ENCODE assay signal across 23 cellular contexts in genomic region chr14:49796025-49796424, GRCh38. TPM values are rescaled to one million over a fixed set of nuclear protein-coding genes. Genes with fewer than 3 reads are reported as not detected.
A peak's percentile ranks its signal among the peaks of the same experiment; 100 is the strongest.
DNase-seq lines count a peak whose midpoint lies in the region; ATAC-seq and TF ChIP-seq lines count a peak whose summit lies in the region.
"Had no signal": no experiment of that assay in that cellular context is flagged by ENCODE, and none has a peak within 500 bp of the region (broad histone marks: within the 10 kb centered on the region; RNA-seq: fewer than 3 reads in every experiment).

No MANE protein-coding gene starts in this region.

- H3K4me1 Mint-ChIP-seq in stimulated activated naive CD8-positive, alpha-beta T cell treated with anti-CD3 and anti-CD28 coated beads, Interleukin-15, Interleukin-2, amounts not matched to agents 100 ng/mL and 50 ng/mL, for 24 hours (ENCODE audit: low read depth) = no peaks in the 10 kb centered on the region
- no peaks in the 10 kb centered on the region for H3K4me1 Mint-ChIP-seq in stimulated activated naive CD8-positive, alpha-beta T cell treated with anti-CD3 and anti-CD28 coated beads, Interleukin-15, amount 100 ng/mL, for 72 hours
- no peaks in the 10 kb centered on the region for H3K4me1 Mint-ChIP-seq in activated naive CD8-positive, alpha-beta T cell treated with anti-CD3 and anti-CD28 coated beads, Interleukin-2, amount 50 U/mL, for 24 hours
- peaks cover 5% of the 10 kb centered on the region for H3K4me1 Mint-ChIP-seq in stimulated activated effector memory CD8-positive, alpha-beta T cell treated with anti-CD3 and anti-CD28 coated beads, Interleukin-12 subunit alpha, Interleukin-12 subunit beta, amount 100 ng/mL, for 72 hours
- no peaks in the 10 kb centered on the region for H3K4me1 Mint-ChIP-seq in WTC11
- H3K4me1 Mint-ChIP-seq: activated naive CD8-positive, alpha-beta T cell treated with anti-CD3 and anti-CD28 coated beads, Interleukin-2, amount 10 ng/mL, durations not matched to agents 7 days and 5 days; mesothelial cell of epicardium had no signal

- peaks cover 86% of the 10 kb centered on the region for H3K36me3 Mint-ChIP-seq in stimulated activated naive CD8-positive, alpha-beta T cell treated with anti-CD3 and anti-CD28 coated beads, Interleukin-15, Interleukin-2, amounts not matched to agents 100 ng/mL and 50 ng/mL, for 24 hours (ENCODE audit: low read depth)
- peaks cover 58% of the 10 kb centered on the region for H3K36me3 Mint-ChIP-seq in activated naive CD8-positive, alpha-beta T cell treated with anti-CD3 and anti-CD28 coated beads, Interleukin-2, amount 50 U/mL, for 24 hours (ENCODE audit: low read depth)
- H3K36me3 Mint-ChIP-seq in stimulated activated effector memory CD8-positive, alpha-beta T cell treated with anti-CD3 and anti-CD28 coated beads, Interleukin-12 subunit alpha, Interleukin-12 subunit beta, amount 100 ng/mL, for 72 hours = peaks cover 100% of the 10 kb centered on the region
- H3K36me3 Mint-ChIP-seq in WTC11 = peaks cover 74% of the 10 kb centered on the region

- peak overlapping the region; percentile 8 for H3K27ac Mint-ChIP-seq in stimulated activated naive CD8-positive, alpha-beta T cell treated with anti-CD3 and anti-CD28 coated beads, Interleukin-15, Interleukin-2, amounts not matched to agents 100 ng/mL and 50 ng/mL, for 24 hours
- no peak overlapping the region for H3K27ac Mint-ChIP-seq in stimulated activated naive CD8-positive, alpha-beta T cell treated with anti-CD3 and anti-CD28 coated beads, Interleukin-15, amount 100 ng/mL, for 72 hours
- H3K27ac Mint-ChIP-seq in activated naive CD8-positive, alpha-beta T cell treated with anti-CD3 and anti-CD28 coated beads, Interleukin-2, amount 50 U/mL, for 24 hours = peak overlapping the region; percentile 23
- H3K27ac Mint-ChIP-seq in stimulated activated effector memory CD8-positive, alpha-beta T cell treated with anti-CD3 and anti-CD28 coated beads, Interleukin-12 subunit alpha, Interleukin-12 subunit beta, amount 100 ng/mL, for 72 hours = peak overlapping the region; percentile 52
- H3K27ac Mint-ChIP-seq in WTC11 = no peak overlapping the region
- H3K27ac Mint-ChIP-seq: mesothelial cell of epicardium had no signal

- no peak for ATAC-seq in stimulated activated naive CD8-positive, alpha-beta T cell treated with anti-CD3 and anti-CD28 coated beads, Interleukin-15, amount 100 ng/mL, for 72 hours
- no peak for ATAC-seq in activated naive CD8-positive, alpha-beta T cell treated with anti-CD3 and anti-CD28 coated beads, Interleukin-2, amount 50 U/mL, for 24 hours
- ATAC-seq in stimulated activated effector memory CD8-positive, alpha-beta T cell treated with anti-CD3 and anti-CD28 coated beads, Interleukin-12 subunit alpha, Interleukin-12 subunit beta, amount 100 ng/mL, for 72 hours = no peak
- ATAC-seq in WTC11 = no peak
- ATAC-seq: GM12878, left lung had no signal

- H3K4me3 Mint-ChIP-seq in stimulated activated naive CD8-positive, alpha-beta T cell treated with anti-CD3 and anti-CD28 coated beads, Interleukin-15, Interleukin-2, amounts not matched to agents 100 ng/mL and 50 ng/mL, for 24 hours = no peak overlapping the region
- no peak overlapping the region for H3K4me3 Mint-ChIP-seq in stimulated activated naive CD8-positive, alpha-beta T cell treated with anti-CD3 and anti-CD28 coated beads, Interleukin-15, amount 100 ng/mL, for 72 hours
- no peak overlapping the region for H3K4me3 Mint-ChIP-seq in activated naive CD8-positive, alpha-beta T cell treated with anti-CD3 and anti-CD28 coated beads, Interleukin-2, amount 50 U/mL, for 24 hours
- no peak overlapping the region for H3K4me3 Mint-ChIP-seq in stimulated activated effector memory CD8-positive, alpha-beta T cell treated with anti-CD3 and anti-CD28 coated beads, Interleukin-12 subunit alpha, Interleukin-12 subunit beta, amount 100 ng/mL, for 72 hours
- H3K4me3 Mint-ChIP-seq in WTC11 = no peak overlapping the region
- H3K4me3 Mint-ChIP-seq: activated naive CD8-positive, alpha-beta T cell treated with anti-CD3 and anti-CD28 coated beads, Interleukin-2, amount 10 ng/mL, durations not matched to agents 7 days and 5 days; mesothelial cell of epicardium; naive B cell had no signal

- H3K27me3 Mint-ChIP-seq in stimulated activated naive CD8-positive, alpha-beta T cell treated with anti-CD3 and anti-CD28 coated beads, Interleukin-15, Interleukin-2, amounts not matched to agents 100 ng/mL and 50 ng/mL, for 24 hours = no peaks in the 10 kb centered on the region
- no peaks in the 10 kb centered on the region for H3K27me3 Mint-ChIP-seq in stimulated activated naive CD8-positive, alpha-beta T cell treated with anti-CD3 and anti-CD28 coated beads, Interleukin-15, amount 100 ng/mL, for 72 hours
- H3K27me3 Mint-ChIP-seq in activated naive CD8-positive, alpha-beta T cell treated with anti-CD3 and anti-CD28 coated beads, Interleukin-2, amount 50 U/mL, for 24 hours = no peaks in the 10 kb centered on the region
- no peaks in the 10 kb centered on the region for H3K27me3 Mint-ChIP-seq in WTC11 (ENCODE audit: low read depth)
- H3K27me3 Mint-ChIP-seq: activated naive CD8-positive, alpha-beta T cell treated with anti-CD3 and anti-CD28 coated beads, Interleukin-2, amount 10 ng/mL, durations not matched to agents 7 days and 5 days; naive B cell had no signal

- no peak for DNase-seq in stimulated activated naive CD8-positive, alpha-beta T cell treated with anti-CD3 and anti-CD28 coated beads, Interleukin-15, amount 100 ng/mL, for 72 hours
- peak; percentile 20 for DNase-seq in M059J (ENCODE audit: low read depth)
- no peak for DNase-seq in activated naive CD8-positive, alpha-beta T cell treated with anti-CD3 and anti-CD28 coated beads, Interleukin-2, amount 50 U/mL, for 24 hours
- no peak for DNase-seq in stimulated activated effector memory CD8-positive, alpha-beta T cell treated with anti-CD3 and anti-CD28 coated beads, Interleukin-12 subunit alpha, Interleukin-12 subunit beta, amount 100 ng/mL, for 72 hours (ENCODE audit: low spot score in 2 of 2)
- no peak for DNase-seq in WTC11 (ENCODE audit: low spot score)
- no peak for DNase-seq in NCI-H187 treated with DMSO at 0.1 percent for 48 hours (lab: John Stamatoyannopoulos, UW)
- DNase-seq in activated CD4-positive, alpha-beta T cell treated with anti-CD3 and anti-CD28 coated beads for 4 hours = no peak
- DNase-seq: activated CD8-positive, alpha-beta memory T cell treated with anti-CD3 and anti-CD28 coated beads for 24 hours; activated naive CD8-positive, alpha-beta T cell treated with anti-CD3 and anti-CD28 coated beads, Interleukin-2, amount 10 ng/mL, durations not matched to agents 7 days and 5 days; central memory CD4-positive, alpha-beta T cell; dermis blood vessel endothelial cell; hippocampal formation; left lung; naive B cell; NCI-H1048; NCI-H187; NCI-H524 treated with DMSO at 0.1 percent for 48 hours; Peyer's patch; SIG-M5; stimulated activated naive CD4-positive, alpha-beta T cell treated with Interleukin-2 at 50 U/mL for 16 hours had no signal

- POLR2A ChIA-PET in WTC11 (lab: Charles Lee) = no interaction called here

- no peaks in the 10 kb centered on the region for H3K9me3 Mint-ChIP-seq in stimulated activated naive CD8-positive, alpha-beta T cell treated with anti-CD3 and anti-CD28 coated beads, Interleukin-15, Interleukin-2, amounts not matched to agents 100 ng/mL and 50 ng/mL, for 24 hours
- no peaks in the 10 kb centered on the region for H3K9me3 Mint-ChIP-seq in stimulated activated naive CD8-positive, alpha-beta T cell treated with anti-CD3 and anti-CD28 coated beads, Interleukin-15, amount 100 ng/mL, for 72 hours
- no peaks in the 10 kb centered on the region for H3K9me3 Mint-ChIP-seq in activated naive CD8-positive, alpha-beta T cell treated with anti-CD3 and anti-CD28 coated beads, Interleukin-2, amount 50 U/mL, for 24 hours
- H3K9me3 Mint-ChIP-seq in stimulated activated effector memory CD8-positive, alpha-beta T cell treated with anti-CD3 and anti-CD28 coated beads, Interleukin-12 subunit alpha, Interleukin-12 subunit beta, amount 100 ng/mL, for 72 hours = no peaks in the 10 kb centered on the region
- H3K9me3 Mint-ChIP-seq in WTC11 = no peaks in the 10 kb centered on the region
- H3K9me3 Mint-ChIP-seq: activated naive CD8-positive, alpha-beta T cell treated with anti-CD3 and anti-CD28 coated beads, Interleukin-2, amount 10 ng/mL, durations not matched to agents 7 days and 5 days; mesothelial cell of epicardium had no signal

- CTCF ChIA-PET in WTC11 (lab: Charles Lee) = no interaction called here

- TF ChIP-seq CTCF in WTC11 (IDR thresholded peaks at IDR 0.05) = no peak

TF ChIP-seq in WTC11, 78 proteins besides CTCF, POLR2A, EP300 and RAD21 (continues in another document):
- no peak for TF ChIP-seq KAT7 (CRISPR knock-in tag; IDR thresholded peaks at IDR 0.05; ENCODE audit: borderline replicate concordance)
- TF ChIP-seq ATF2 (CRISPR knock-in tag; IDR thresholded peaks at IDR 0.05; ENCODE audit: borderline replicate concordance, low read depth) = no peak
- TF ChIP-seq NR2C2 (CRISPR knock-in tag; IDR thresholded peaks at IDR 0.05) = no peak

RNA-seq across cellular contexts. Expression of gene KLHDC2, which starts 28.1 kb away (rescaled TPM):
- total RNA-seq in M059J (2014; rRNA removed; shearing (Covaris generic)) = 40.8 and 65.5 TPM in 2 replicates
- 38.7 to 47.6 TPM (median 42.5 TPM) in 3 replicates for total RNA-seq in WTC11 (2021)

RNA-seq across cellular contexts. Expression of gene NEMF, which starts 56.6 kb away (rescaled TPM):
- 27.3 and 30.6 TPM in 2 replicates for total RNA-seq in M059J (2014; rRNA removed; shearing (Covaris generic))
- 50.1 to 51.2 TPM (median 50.1 TPM) in 3 replicates for total RNA-seq in WTC11 (2021)

Comparison
In these comparisons a context has a peak if more than half of its experiments do, and no peak if none do; other contexts are left out.
1. H3K27ac Mint-ChIP-seq: peak in stimulated activated naive CD8-positive, alpha-beta T cell treated with anti-CD3 and anti-CD28 coated beads, Interleukin-15, Interleukin-2, amounts not matched to agents 100 ng/mL and 50 ng/mL, for 24 hours (single experiment), activated naive CD8-positive, alpha-beta T cell treated with anti-CD3 and anti-CD28 coated beads, Interleukin-2, amount 50 U/mL, for 24 hours (single experiment) and stimulated activated effector memory CD8-positive, alpha-beta T cell treated with anti-CD3 and anti-CD28 coated beads, Interleukin-12 subunit alpha, Interleukin-12 subunit beta, amount 100 ng/mL, for 72 hours (single experiment); none in stimulated activated naive CD8-positive, alpha-beta T cell treated with anti-CD3 and anti-CD28 coated beads, Interleukin-15, amount 100 ng/mL, for 72 hours (0 of 2) and WTC11 (single experiment).